ENCODE assay signal across 18 cellular contexts in the genomic region with DNA sequence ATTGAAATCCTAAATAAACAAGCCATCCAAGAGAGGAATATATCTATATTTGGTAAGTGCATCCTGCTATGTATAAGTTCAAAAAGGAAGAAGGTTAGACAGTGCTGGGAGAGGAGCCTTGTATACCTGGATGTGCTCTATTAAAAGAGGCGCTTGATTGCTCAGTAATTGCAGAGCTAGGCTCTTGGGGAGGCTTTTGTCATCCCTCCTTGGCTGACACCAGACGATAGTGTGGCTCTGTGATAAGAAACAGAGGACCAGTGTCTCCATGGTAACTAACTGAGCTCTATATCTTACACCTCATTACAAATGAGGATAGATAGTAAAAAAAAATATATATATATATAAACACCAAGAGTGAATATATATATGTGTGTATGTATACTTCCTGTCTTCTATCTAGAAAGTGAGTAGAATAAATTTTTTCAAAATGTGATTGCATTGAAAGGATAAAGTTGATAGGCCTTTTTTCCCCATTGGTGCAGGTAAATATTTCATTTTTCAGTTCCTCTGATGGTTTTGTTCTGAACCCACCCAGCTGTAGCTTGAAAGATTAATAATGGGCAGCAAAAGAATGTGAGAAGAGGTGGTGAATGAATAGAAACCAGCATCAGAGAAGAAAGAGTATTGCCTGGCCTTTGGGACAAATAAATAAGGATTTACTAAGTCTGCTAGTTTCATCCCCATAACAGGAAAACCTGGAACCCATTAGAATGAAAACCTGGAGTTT.
DNase-seq lines count a peak whose midpoint lies in the region; FAIRE-seq and TF ChIP-seq lines count a peak whose summit lies in the region.
"Had no signal": no experiment of that assay in that cellular context is flagged by ENCODE, and none has a peak within 500 bp of the region (broad histone marks: within the 10 kb centered on the region; RNA-seq: fewer than 3 reads in every experiment).

No MANE protein-coding gene starts in this region.

- H3K4me1 Mint-ChIP-seq in brain: peaks cover 22% of the 10 kb centered on the region
- H3K4me1 Mint-ChIP-seq in H9: peaks cover 0 to 4% of the 10 kb centered on the region in 2 experiments; a peak in 2 of 4 replicates

- H4K20me1 ChIP-seq in KMS-11 (ENCODE audit: insufficient read depth) (no peaks in the 10 kb centered on the region), H9 (ENCODE audit: control insufficient read depth, insufficient read depth, insufficient read length) (no peaks in the 10 kb centered on the region)

- DNase-seq in NCI-H146 (lab: John Stamatoyannopoulos, UW): peak; percentile 24
- no peak for DNase-seq in NCI-H146 treated with DMSO at 0.1 percent for 48 hours (lab: John Stamatoyannopoulos, UW; ENCODE audit: unreplicated experiment)
- no peak for DNase-seq in GM12891 (ENCODE audit: insufficient read length, low spot score)
- DNase-seq in mesenteric fat pad (ENCODE audit: low spot score): no peak
- no peak for DNase-seq in H9
- DNase-seq: Karpas-422, NCI-H1092, NCI-H1694 treated with DMSO at 0.1 percent for 48 hours, NCI-H2081 treated with DMSO at 0.1 percent for 48 hours, NCI-H446 treated with DMSO at 0.1 percent for 48 hours, PC-9, SJCRH30 had no signal

- peak overlapping the region; percentile 77 for H3K4me2 ChIP-seq in KMS-11
- no peak overlapping the region for H3K4me2 ChIP-seq in H9 (ENCODE audit: insufficient read depth, insufficient read length, low read length)
- H3K4me2 ChIP-seq: PC-9 had no signal

- H4K8ac ChIP-seq in H9 (replicated peaks; ENCODE audit: insufficient read length, low read depth, low read length): no peak overlapping the region

- no peak overlapping the region for H2BK15ac ChIP-seq in H9 (ENCODE audit: low read depth, low read length)

- TF ChIP-seq POLR2A in GM12891 (IDR thresholded peaks at IDR 0.05; ENCODE audit: low read depth, low read length): no peak

- peak overlapping the region; percentile 20; the same call in 1 of the 2 replicates for H3K9ac ChIP-seq in KMS-11
- H3K9ac ChIP-seq in H9 (ENCODE audit: extremely low read depth, insufficient read length, low read length): no peak overlapping the region

- H3K36me3 ChIP-seq in KMS-11 (ENCODE audit: insufficient read depth): no peaks in the 10 kb centered on the region
- H3K36me3 ChIP-seq: SJCRH30 had no signal

- no peak for FAIRE-seq in GM12891 (lab: Jason Lieb, UNC)
- FAIRE-seq: D721Med, H54 had no signal

- no peak overlapping the region for H3K18ac ChIP-seq in H9 (ENCODE audit: insufficient read length, low read depth, low read length)

- H2BK5ac ChIP-seq in H9 (ENCODE audit: insufficient read length, low read length): no peak overlapping the region

- no peak overlapping the region for H2AK5ac ChIP-seq in H9 (ENCODE audit: insufficient read length, low read length)

- no peak overlapping the region for H3K14ac ChIP-seq in H9 (ENCODE audit: insufficient read depth, low read length)

- H3K4me3 ChIP-seq in KMS-11 (IDR thresholded peaks at IDR 0.05; ENCODE audit: insufficient read depth, low read depth, low read length): no peak overlapping the region
- H3K4me3 ChIP-seq: PC-9, SJCRH30 had no signal

- no peak overlapping the region for H3K23ac ChIP-seq in H9 (ENCODE audit: insufficient read length, low read depth, low read length)

- no peaks in the 10 kb centered on the region for H3K23me2 ChIP-seq in H9 (ENCODE audit: insufficient read length, low read depth, low read length, poor library complexity, severe bottlenecking)

- H3K36me3 Mint-ChIP-seq in brain (peaks cover 9% of the 10 kb centered on the region), H9 (ENCODE audit: insufficient read depth in 1 of 3, low read depth in 3 of 3) (no peaks in the 10 kb centered on the region)

- peaks cover 35% of the 10 kb centered on the region for H3K4me1 ChIP-seq in KMS-11 (ENCODE audit: low read depth, poor library complexity, severe bottlenecking)
- no peaks in the 10 kb centered on the region; the same call in 1 of the 2 replicates for H3K4me1 ChIP-seq in H9 (ENCODE audit: insufficient read depth, low read length)

- H4K91ac ChIP-seq in H9 (ENCODE audit: insufficient read length, low read depth, low read length): no peak overlapping the region

- no peak overlapping the region for H4K5ac ChIP-seq in H9 (ENCODE audit: insufficient read length, low read depth, low read length)

- H3K4me3 Mint-ChIP-seq in brain: peak overlapping the region in 1 of 5 experiments; percentile 23
- H3K4me3 Mint-ChIP-seq in H9: no peak overlapping the region
- H3K4me3 Mint-ChIP-seq: IgD-negative memory B cell had no signal

- no peaks in the 10 kb centered on the region for H3K9me3 ChIP-seq in H9 (ENCODE audit: control insufficient read depth, low read depth, low read length)
- H3K9me3 ChIP-seq: SJCRH30 had no signal

- no peaks in the 10 kb centered on the region for H3K27me3 Mint-ChIP-seq in brain
- H3K27me3 Mint-ChIP-seq in H9 (ENCODE audit: low read depth): no peaks in the 10 kb centered on the region; the same call in 1 of the 2 replicates
- H3K27me3 Mint-ChIP-seq: IgD-negative memory B cell had no signal

- no peak overlapping the region for H3T11ph ChIP-seq in H9 (ENCODE audit: low read length)

- H2AFZ ChIP-seq in KMS-11 (ENCODE audit: low read depth): no peak overlapping the region
- no peak overlapping the region for H2AFZ ChIP-seq in H9 (ENCODE audit: low read length)
- H2AFZ ChIP-seq: PC-9 had no signal

- no peaks in the 10 kb centered on the region for H3K79me1 ChIP-seq in H9 (ENCODE audit: insufficient read depth, low read depth, low read length, poor library complexity, severe bottlenecking)

- no peaks in the 10 kb centered on the region for H3K27me3 ChIP-seq in KMS-11 (ENCODE audit: insufficient read depth, low read depth)
- H3K27me3 ChIP-seq in H9 (ENCODE audit: insufficient read depth, low read length): no peaks in the 10 kb centered on the region
- H3K27me3 ChIP-seq: SJCRH30 had no signal

- TF ChIP-seq CTCF in KMS-11 (conservative IDR thresholded peaks at IDR 0.05; ENCODE audit: low read depth, low read length) (no peak), brain (conservative IDR thresholded peaks at IDR 0.05) (no peak), H9 (conservative IDR thresholded peaks at IDR 0.05) (no peak)

- H3K79me2 ChIP-seq in KMS-11 (ENCODE audit: insufficient read depth, low read depth) (no peaks in the 10 kb centered on the region), H9 (ENCODE audit: insufficient read depth, low read length) (no peaks in the 10 kb centered on the region)

- H3K4ac ChIP-seq in H9 (ENCODE audit: low read depth, low read length): no peak overlapping the region

- H2BK120ac ChIP-seq in H9 (ENCODE audit: low read depth, low read length, poor library complexity, severe bottlenecking): no peak overlapping the region

- peak overlapping the region in 4 of 5 experiments; percentile 24 to 94 (median 87) for H3K27ac Mint-ChIP-seq in brain
- no peak overlapping the region for H3K27ac Mint-ChIP-seq in H9
- H3K27ac Mint-ChIP-seq: IgD-negative memory B cell had no signal

- H2BK20ac ChIP-seq in H9 (ENCODE audit: low read depth, low read length, poor library complexity, severe bottlenecking): no peak overlapping the region

- H3K27ac ChIP-seq in KMS-11: peak overlapping the region; percentile 49; the same call in 1 of the 2 replicates
- H3K27ac ChIP-seq in H9 (ENCODE audit: insufficient read length, low read depth, low read length): no peak overlapping the region
- H3K27ac ChIP-seq: HL-60, PC-9, SJCRH30 had no signal

- H3K56ac ChIP-seq in H9 (ENCODE audit: insufficient read length, low read depth, low read length): no peak overlapping the region

- no CpG with 5 or more reads among the region's 2 CpGs for WGBS in H9 (ENCODE audit: extremely low coverage, insufficient read length, low lambda C conversion rate)

- H3K9me3 Mint-ChIP-seq in brain (no peaks in the 10 kb centered on the region), H9 (no peaks in the 10 kb centered on the region)
- H3K9me3 Mint-ChIP-seq: IgD-negative memory B cell had no signal

- no peak overlapping the region for H2BK12ac ChIP-seq in H9 (ENCODE audit: insufficient read length, low read depth, low read length)

TF ChIP-seq in GM12891, 5 proteins besides CTCF, POLR2A, EP300 and RAD21:
- no peak for TF ChIP-seq PAX5 (IDR thresholded peaks at IDR 0.05; ENCODE audit: insufficient read depth, low read length, severe bottlenecking)
- peak; percentile 54 for TF ChIP-seq SPI1 (IDR thresholded peaks at IDR 0.05; ENCODE audit: low read depth, low read length)

Comparison
In these comparisons a context has a peak if more than half of its experiments do, and no peak if none do; other contexts are left out.
1. H3K27ac Mint-ChIP-seq: peak in brain (4 of 5); none in H9 (0 of 3).